In the genomic region with DNA sequence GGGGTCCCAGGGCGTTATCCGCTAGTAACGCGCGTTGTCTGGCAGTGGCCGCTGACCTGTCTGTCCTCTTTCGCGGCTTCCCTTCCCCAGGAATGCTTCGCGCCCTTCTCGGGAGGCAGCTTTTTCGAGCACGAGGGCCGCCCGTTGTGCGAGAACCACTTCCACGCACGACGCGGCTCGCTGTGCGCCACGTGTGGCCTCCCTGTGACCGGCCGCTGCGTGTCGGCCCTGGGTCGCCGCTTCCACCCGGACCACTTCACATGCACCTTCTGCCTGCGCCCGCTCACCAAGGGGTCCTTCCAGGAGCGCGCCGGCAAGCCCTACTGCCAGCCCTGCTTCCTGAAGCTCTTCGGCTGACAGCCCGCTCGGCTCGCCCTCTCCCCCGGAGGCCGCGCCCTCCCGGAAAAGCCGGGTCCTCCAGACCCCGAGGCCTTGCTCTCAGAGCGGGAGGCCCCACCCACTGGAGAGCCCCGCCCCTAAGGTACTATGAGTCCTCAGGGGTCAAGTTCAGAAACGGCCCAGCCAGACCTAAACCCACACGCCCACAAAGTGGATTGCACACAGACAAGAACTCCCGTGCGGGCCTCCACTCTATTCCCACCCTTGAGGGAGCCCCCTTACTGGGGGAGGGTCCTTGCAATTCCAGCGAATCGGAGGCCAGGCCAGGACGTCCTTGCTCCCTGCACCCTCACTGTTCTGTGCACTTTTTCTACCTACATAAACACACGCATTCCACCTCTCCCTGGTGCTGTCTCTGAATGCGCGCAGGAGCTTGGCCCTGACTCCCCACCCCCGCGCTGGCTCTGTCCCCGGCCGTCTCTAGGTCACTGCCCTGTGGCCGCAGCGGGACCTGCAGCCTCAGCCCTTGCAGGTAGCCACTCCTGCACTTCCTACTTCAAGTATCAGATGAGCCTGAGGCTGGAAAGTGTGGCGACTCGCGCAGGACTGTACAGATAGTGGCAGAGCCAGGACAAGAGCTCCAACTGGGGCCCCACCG, we compare ENCODE assay signal across 8 cellular contexts. TPM values are rescaled to one million over a fixed set of nuclear protein-coding genes. Genes with fewer than 3 reads are reported as not detected.
DNase-seq lines count a peak whose midpoint lies in the region; ATAC-seq and TF ChIP-seq lines count a peak whose summit lies in the region.

No MANE protein-coding gene starts in this region.

- POLR2A ChIA-PET in PC-3 (lab: Charles Lee; ENCODE audit: unreplicated experiment): no interaction called here

- BruUV-seq in PC-3 (replicated peaks; lab: Mats Ljungman, UMichigan): no TSS peak

- CTCF ChIA-PET in PC-3 (lab: Charles Lee): no interaction called here

- no peak overlapping the region for H3K27ac Mint-ChIP-seq in activated T-helper 1 cell treated with anti-CD3 and anti-CD28 coated beads, Interleukin-12 subunit alpha, Interleukin-12 subunit beta, Interleukin-2, Interleukin-4 antibody, amounts not matched to agents 30 ng/mL and 10 ng/mL and 1 ng/mL, durations not matched to agents 14 hours and 24 hours and 36 hours

- peak overlapping the region; percentile 48 to 65 (median 63) for H3K4me3 ChIP-seq in right lobe of liver
- H3K4me3 ChIP-seq in PC-3 (ENCODE audit: low read length): no peak overlapping the region

- no peak overlapping the region for H3K9ac ChIP-seq in PC-3 (ENCODE audit: low read length)

- H3K27me3 ChIP-seq in right lobe of liver (no peaks in the 10 kb centered on the region), PC-3 (ENCODE audit: low read length) (no peaks in the 10 kb centered on the region)

- no peaks in the 10 kb centered on the region for H3F3A ChIP-seq in PC-3 (ENCODE audit: low read length, unreplicated experiment)

- no peaks in the 10 kb centered on the region for H3K9me3 Mint-ChIP-seq in activated T-helper 1 cell treated with anti-CD3 and anti-CD28 coated beads, Interleukin-12 subunit alpha, Interleukin-12 subunit beta, Interleukin-2, Interleukin-4 antibody, amounts not matched to agents 30 ng/mL and 10 ng/mL and 1 ng/mL, durations not matched to agents 14 hours and 24 hours and 36 hours

- TF ChIP-seq CTCF in right lobe of liver (IDR thresholded peaks at IDR 0.05) (peak; percentile 37 to 58 (median 53)), PC-3 (conservative IDR thresholded peaks at IDR 0.05; ENCODE audit: low read depth, low read length) (no peak)

- H3K36me3 ChIP-seq in right lobe of liver (no peaks in the 10 kb centered on the region), PC-3 (ENCODE audit: low read depth, low read length) (no peaks in the 10 kb centered on the region)

- ATAC-seq in GM18511 (IDR thresholded peaks at IDR 0.05; ENCODE audit: unreplicated experiment) (peak; percentile 32), right lobe of liver (peak; percentile 78 to 84 (median 82)), HG03108 (IDR thresholded peaks at IDR 0.05; ENCODE audit: unreplicated experiment) (no peak), PC-3 (no peak)

- H2AFZ ChIP-seq in PC-3 (ENCODE audit: low read length): no peak overlapping the region

- H3K4me1 Mint-ChIP-seq in activated T-helper 1 cell treated with anti-CD3 and anti-CD28 coated beads, Interleukin-12 subunit alpha, Interleukin-12 subunit beta, Interleukin-2, Interleukin-4 antibody, amounts not matched to agents 30 ng/mL and 10 ng/mL and 1 ng/mL, durations not matched to agents 14 hours and 24 hours and 36 hours (ENCODE audit: low read depth): peaks cover 19% of the 10 kb centered on the region

- peak in 54 of 76 experiments; percentile 13 to 72 (median 46) for DNase-seq in HUDEP-2 (lab: John Stamatoyannopoulos, UW; ENCODE audit: unreplicated experiment in 76 of 76)
- no peak for DNase-seq in activated T-helper 1 cell treated with anti-CD3 and anti-CD28 coated beads, Interleukin-12 subunit alpha, Interleukin-12 subunit beta, Interleukin-2, Interleukin-4 antibody, amounts not matched to agents 30 ng/mL and 10 ng/mL and 1 ng/mL, durations not matched to agents 14 hours and 24 hours and 36 hours (ENCODE audit: low spot score)
- peak; percentile 88 to 94 (median 93) for DNase-seq in right lobe of liver
- DNase-seq in amniotic stem cell (lab: John Stamatoyannopoulos, UW): no peak
- DNase-seq in NCI-H128 (lab: John Stamatoyannopoulos, UW; ENCODE audit: unreplicated experiment): no peak
- no peak for DNase-seq in PC-3

- H3K4me3 Mint-ChIP-seq in activated T-helper 1 cell treated with anti-CD3 and anti-CD28 coated beads, Interleukin-12 subunit alpha, Interleukin-12 subunit beta, Interleukin-2, Interleukin-4 antibody, amounts not matched to agents 30 ng/mL and 10 ng/mL and 1 ng/mL, durations not matched to agents 14 hours and 24 hours and 36 hours: peak overlapping the region; percentile 76

- H3K27me3 Mint-ChIP-seq in activated T-helper 1 cell treated with anti-CD3 and anti-CD28 coated beads, Interleukin-12 subunit alpha, Interleukin-12 subunit beta, Interleukin-2, Interleukin-4 antibody, amounts not matched to agents 30 ng/mL and 10 ng/mL and 1 ng/mL, durations not matched to agents 14 hours and 24 hours and 36 hours (ENCODE audit: insufficient read depth): peaks cover 46% of the 10 kb centered on the region

- intact Hi-C loops in activated T-helper 1 cell treated with anti-CD3 and anti-CD28 coated beads, Interleukin-12 subunit alpha, Interleukin-12 subunit beta, Interleukin-2, Interleukin-4 antibody, amounts not matched to agents 30 ng/mL and 10 ng/mL and 1 ng/mL, durations not matched to agents 14 hours and 24 hours and 36 hours (cut with micrococcal nuclease): loop anchor here (1.0 to 10.0 kb wide), 7 partner anchors 10 to 391 kb away; a partner anchor contains a TSS
- intact Hi-C loops in right lobe of liver (cut with DNase I): loop anchor here in 1 of 2 donors (10.0 kb wide), 1 partner anchor 217 kb away; no protein-coding TSS in a partner anchor
- intact Hi-C loops in PC-3 (cut with micrococcal nuclease): no loop called here

- H3K27ac ChIP-seq in right lobe of liver (peak overlapping the region; percentile 73 to 96 (median 82)), PC-3 (ENCODE audit: low read length) (no peak overlapping the region)

- peaks cover 0 to 25% (median 2%) of the 10 kb centered on the region in 4 donors for H3K4me1 ChIP-seq in right lobe of liver
- no peaks in the 10 kb centered on the region for H3K4me1 ChIP-seq in PC-3 (ENCODE audit: insufficient read depth, low read length)

- H4K20me1 ChIP-seq in PC-3 (ENCODE audit: low read length): no peaks in the 10 kb centered on the region

- H3K4me2 ChIP-seq in PC-3 (ENCODE audit: low read length): no peak overlapping the region

- H3K36me3 Mint-ChIP-seq in activated T-helper 1 cell treated with anti-CD3 and anti-CD28 coated beads, Interleukin-12 subunit alpha, Interleukin-12 subunit beta, Interleukin-2, Interleukin-4 antibody, amounts not matched to agents 30 ng/mL and 10 ng/mL and 1 ng/mL, durations not matched to agents 14 hours and 24 hours and 36 hours (ENCODE audit: low read depth): peaks cover 2% of the 10 kb centered on the region

- TF ChIP-seq POLR2A in right lobe of liver (IDR thresholded peaks at IDR 0.05): peak; percentile 35

- H3K9me3 ChIP-seq in right lobe of liver (no peaks in the 10 kb centered on the region), PC-3 (ENCODE audit: low read length) (no peaks in the 10 kb centered on the region)

- H3K79me2 ChIP-seq in PC-3 (ENCODE audit: low read length): no peaks in the 10 kb centered on the region

- no peaks in the 10 kb centered on the region for H3K9me2 ChIP-seq in PC-3 (replicated peaks; ENCODE audit: low read length)

- WGBS in right lobe of liver (ENCODE audit: insufficient coverage, low coverage, low lambda C conversion rate, missing lambda C conversion rate): 15% methylated on average over 13 of the region's 67 CpGs

RNA-seq across cellular contexts. Expression of a gene that starts 5.4 kb away (rescaled TPM):
- not detected in 2 replicates for total RNA-seq in activated T-helper 1 cell treated with anti-CD3 and anti-CD28 coated beads, Interleukin-12 subunit alpha, Interleukin-12 subunit beta, Interleukin-2, Interleukin-4 antibody, amounts not matched to agents 30 ng/mL and 10 ng/mL and 1 ng/mL, durations not matched to agents 14 hours and 24 hours and 36 hours
- under 1 TPM in 3 of 6 experiments, not detected in 3; 0.07 to 0.14 (median 0.12) TPM for total RNA-seq in right lobe of liver
- total RNA-seq in PC-3 (2014; rRNA removed): 0.11 TPM in 1 of 2 replicates, not detected in the other

RNA-seq across cellular contexts. Expression of a gene that starts 5.6 kb away (rescaled TPM):
- total RNA-seq in activated T-helper 1 cell treated with anti-CD3 and anti-CD28 coated beads, Interleukin-12 subunit alpha, Interleukin-12 subunit beta, Interleukin-2, Interleukin-4 antibody, amounts not matched to agents 30 ng/mL and 10 ng/mL and 1 ng/mL, durations not matched to agents 14 hours and 24 hours and 36 hours: 0.78 and 1.2 TPM in 2 replicates
- 1 to 10 TPM; 1.9 to 7.9 (median 6.7) TPM for total RNA-seq in right lobe of liver
- 11.2 and 12.5 TPM in 2 replicates for total RNA-seq in PC-3 (2014; rRNA removed)

RNA-seq across cellular contexts. Expression of a gene that starts 18.2 kb away (rescaled TPM):
- 11.2 and 12.7 TPM in 2 replicates for total RNA-seq in activated T-helper 1 cell treated with anti-CD3 and anti-CD28 coated beads, Interleukin-12 subunit alpha, Interleukin-12 subunit beta, Interleukin-2, Interleukin-4 antibody, amounts not matched to agents 30 ng/mL and 10 ng/mL and 1 ng/mL, durations not matched to agents 14 hours and 24 hours and 36 hours
- total RNA-seq in right lobe of liver: 10 to 100 TPM in 3 of 6 experiments, 1 to 10 TPM in 3; 3.9 to 20.9 (median 11.0) TPM
- 5.4 and 5.8 TPM in 2 replicates for total RNA-seq in PC-3 (2014; rRNA removed)

RNA-seq across cellular contexts. Expression of a gene that starts 30.7 kb away (rescaled TPM):
- 36.3 and 42.2 TPM in 2 replicates for total RNA-seq in activated T-helper 1 cell treated with anti-CD3 and anti-CD28 coated beads, Interleukin-12 subunit alpha, Interleukin-12 subunit beta, Interleukin-2, Interleukin-4 antibody, amounts not matched to agents 30 ng/mL and 10 ng/mL and 1 ng/mL, durations not matched to agents 14 hours and 24 hours and 36 hours
- total RNA-seq in right lobe of liver (10 to 100 TPM; 35.8 to 70.3 (median 54.5) TPM), PC-3 (2014; rRNA removed) (39.9 and 44.3 TPM in 2 replicates)

RNA-seq across cellular contexts. Expression of a gene that starts 34.9 kb away (rescaled TPM):
- total RNA-seq in activated T-helper 1 cell treated with anti-CD3 and anti-CD28 coated beads, Interleukin-12 subunit alpha, Interleukin-12 subunit beta, Interleukin-2, Interleukin-4 antibody, amounts not matched to agents 30 ng/mL and 10 ng/mL and 1 ng/mL, durations not matched to agents 14 hours and 24 hours and 36 hours: 0.21 and 0.22 TPM in 2 replicates
- under 1 TPM; 0.19 to 0.68 (median 0.36) TPM for total RNA-seq in right lobe of liver
- total RNA-seq in PC-3 (2014; rRNA removed): 0.52 TPM in 1 of 2 replicates, not detected in the other

Comparison
In these comparisons a context has a peak if more than half of its experiments do, and no peak if none do; other contexts are left out.
1. ATAC-seq: peak in GM18511 (single experiment) and right lobe of liver (4 of 4); none in HG03108 (single experiment) and PC-3 (single experiment).
2. DNase-seq: peak in HUDEP-2 (54 of 76) and right lobe of liver (3 of 3); none in activated T-helper 1 cell treated with anti-CD3 and anti-CD28 coated beads, Interleukin-12 subunit alpha, Interleukin-12 subunit beta, Interleukin-2, Interleukin-4 antibody, amounts not matched to agents 30 ng/mL and 10 ng/mL and 1 ng/mL, durations not matched to agents 14 hours and 24 hours and 36 hours (single experiment), amniotic stem cell (single experiment), NCI-H128 (single experiment) and PC-3 (single experiment).